Comparison of ENCODE assay signal across 1 cellular context in the genomic region with DNA sequence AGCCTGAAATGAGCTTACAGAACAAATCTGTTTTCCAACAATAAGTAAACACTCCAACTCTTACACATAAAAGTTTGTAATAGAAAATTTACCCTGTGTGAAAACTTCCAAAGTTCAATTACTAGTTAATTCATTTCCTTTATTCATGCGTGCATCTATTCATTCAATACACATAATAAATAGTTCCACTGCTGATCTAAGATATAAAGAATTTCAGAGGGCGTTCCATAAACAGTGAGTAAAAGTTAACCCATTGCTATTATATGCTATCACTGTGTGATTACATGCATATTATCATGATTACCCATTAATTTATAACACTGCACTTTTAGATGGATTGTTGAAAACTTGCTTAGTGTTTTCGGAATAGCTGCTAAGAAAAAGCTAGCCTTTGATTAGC.
TF ChIP-seq lines count a peak whose summit lies in the region.

No MANE protein-coding gene starts in this region.

TF ChIP-seq in IMR-90, 13 proteins besides CTCF, POLR2A, EP300 and RAD21:
- TF ChIP-seq SMC3 (IDR thresholded peaks at IDR 0.05; ENCODE audit: low read depth, low read length) = no peak
- TF ChIP-seq, protein P1, sequence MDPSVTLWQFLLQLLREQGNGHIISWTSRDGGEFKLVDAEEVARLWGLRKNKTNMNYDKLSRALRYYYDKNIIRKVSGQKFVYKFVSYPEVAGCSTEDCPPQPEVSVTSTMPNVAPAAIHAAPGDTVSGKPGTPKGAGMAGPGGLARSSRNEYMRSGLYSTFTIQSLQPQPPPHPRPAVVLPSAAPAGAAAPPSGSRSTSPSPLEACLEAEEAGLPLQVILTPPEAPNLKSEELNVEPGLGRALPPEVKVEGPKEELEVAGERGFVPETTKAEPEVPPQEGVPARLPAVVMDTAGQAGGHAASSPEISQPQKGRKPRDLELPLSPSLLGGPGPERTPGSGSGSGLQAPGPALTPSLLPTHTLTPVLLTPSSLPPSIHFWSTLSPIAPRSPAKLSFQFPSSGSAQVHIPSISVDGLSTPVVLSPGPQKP (IDR thresholded peaks at IDR 0.05; ENCODE audit: borderline replicate concordance, low read depth, low read length) = no peak
- no peak for TF ChIP-seq BHLHE40 (IDR thresholded peaks at IDR 0.05; ENCODE audit: low read depth, low read length)
- TF ChIP-seq MAZ (IDR thresholded peaks at IDR 0.05; ENCODE audit: borderline replicate concordance, low read depth, low read length) = no peak
- TF ChIP-seq, protein P2, sequence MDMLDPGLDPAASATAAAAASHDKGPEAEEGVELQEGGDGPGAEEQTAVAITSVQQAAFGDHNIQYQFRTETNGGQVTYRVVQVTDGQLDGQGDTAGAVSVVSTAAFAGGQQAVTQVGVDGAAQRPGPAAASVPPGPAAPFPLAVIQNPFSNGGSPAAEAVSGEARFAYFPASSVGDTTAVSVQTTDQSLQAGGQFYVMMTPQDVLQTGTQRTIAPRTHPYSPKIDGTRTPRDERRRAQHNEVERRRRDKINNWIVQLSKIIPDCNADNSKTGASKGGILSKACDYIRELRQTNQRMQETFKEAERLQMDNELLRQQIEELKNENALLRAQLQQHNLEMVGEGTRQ (IDR thresholded peaks at IDR 0.05; ENCODE audit: low read depth, low read length) = no peak
- no peak for TF ChIP-seq NFE2L2 (IDR thresholded peaks at IDR 0.05; ENCODE audit: low read depth, low read length)
- no peak for TF ChIP-seq MAFK (IDR thresholded peaks at IDR 0.05; ENCODE audit: low read depth, low read length)
- TF ChIP-seq RCOR1 (IDR thresholded peaks at IDR 0.05; ENCODE audit: insufficient replicate concordance, low read length) = no peak
- no peak for TF ChIP-seq CEBPB (IDR thresholded peaks at IDR 0.05; ENCODE audit: low read depth, low read length)
- TF ChIP-seq CHD1 (IDR thresholded peaks at IDR 0.05; ENCODE audit: low read depth, low read length) = no peak
- no peak for TF ChIP-seq FOS (IDR thresholded peaks at IDR 0.05; ENCODE audit: low read depth, low read length)
- no peak for TF ChIP-seq RFX5 (IDR thresholded peaks at IDR 0.05; ENCODE audit: low read depth, low read length)
- no peak for TF ChIP-seq MXI1 (IDR thresholded peaks at IDR 0.05; ENCODE audit: borderline replicate concordance, low read depth, low read length)
TF ChIP-seq in IMR-90: peak in this region for 0.
